Comparison of ENCODE assay signal across 2 cellular contexts in genomic region chr10:133359554-133359971, GRCh38.
TF ChIP-seq lines count a peak whose summit lies in the region.

No MANE protein-coding gene starts in this region.

TF ChIP-seq in HEK293, 187 proteins besides CTCF, POLR2A, EP300 and RAD21 (continued from another document):
- TF ChIP-seq ZBTB49 (tag by site-specific recombination; IDR thresholded peaks at IDR 0.05; ENCODE audit: low read depth) (no peak), ZNF777 (tag by site-specific recombination; IDR thresholded peaks at IDR 0.05; ENCODE audit: borderline replicate concordance) (no peak), TRIM28 (IDR thresholded peaks at IDR 0.05; ENCODE audit: borderline replicate concordance, low read length) (no peak), ZNF677 (tag by site-specific recombination; IDR thresholded peaks at IDR 0.05) (0 out of 2 replicates have a peak, but pooled peaks have one; percentile 54), ZNF184 (tag by site-specific recombination; IDR thresholded peaks at IDR 0.05) (peak; percentile 68; the same call in 1 of the 2 replicates), ZNF266 (tag by site-specific recombination; IDR thresholded peaks at IDR 0.05; ENCODE audit: low read depth) (no peak), ZNF571 (tag by site-specific recombination; IDR thresholded peaks at IDR 0.05) (no peak), REPIN1 (tag by site-specific recombination; IDR thresholded peaks at IDR 0.05; ENCODE audit: low read depth) (no peak), ZNF544 (tag by site-specific recombination; IDR thresholded peaks at IDR 0.05) (peak; percentile 73; the same call in 1 of the 2 replicates)

TF ChIP-seq in HepG2, 621 proteins besides CTCF, POLR2A, EP300 and RAD21 (continued from another document and continues in another):
- peak; percentile 83; the same call in 1 of the 2 replicates for TF ChIP-seq ZNF362 (CRISPR knock-in tag; IDR thresholded peaks at IDR 0.05; ENCODE audit: borderline replicate concordance)
- TF ChIP-seq MLX (CRISPR knock-in tag; IDR thresholded peaks at IDR 0.05), result no peak
- peak; percentile 74; the same call in 1 of the 2 replicates for TF ChIP-seq ZBTB46 (CRISPR knock-in tag; IDR thresholded peaks at IDR 0.05; ENCODE audit: borderline replicate concordance)
- no peak for TF ChIP-seq ZNF547 (CRISPR knock-in tag; IDR thresholded peaks at IDR 0.05)
- TF ChIP-seq ZNF431 (CRISPR knock-in tag; IDR thresholded peaks at IDR 0.05; ENCODE audit: borderline replicate concordance, low read depth), result 0 out of 2 replicates have a peak, but pooled peaks have one; percentile 46
- no peak for TF ChIP-seq HOXA5 (CRISPR knock-in tag; IDR thresholded peaks at IDR 0.05)
- TF ChIP-seq FOXP1 (IDR thresholded peaks at IDR 0.05), result no peak
- TF ChIP-seq FOXP1 (CRISPR knock-in tag; IDR thresholded peaks at IDR 0.05), result peak; percentile 13; the same call in 1 of the 2 replicates
- TF ChIP-seq FLYWCH1 (CRISPR knock-in tag; IDR thresholded peaks at IDR 0.05), result no peak
- no peak for TF ChIP-seq ZNF33A (CRISPR knock-in tag; IDR thresholded peaks at IDR 0.05; ENCODE audit: borderline replicate concordance)
- TF ChIP-seq FOXA3 (CRISPR knock-in tag; IDR thresholded peaks at IDR 0.05), result peak; percentile 31
- TF ChIP-seq ATF3 (CRISPR knock-in tag; IDR thresholded peaks at IDR 0.05), result no peak
- TF ChIP-seq SOX13 (IDR thresholded peaks at IDR 0.05), result 0 out of 2 replicates have a peak, but pooled peaks have one; percentile 12
- TF ChIP-seq SOX13 (CRISPR knock-in tag; conservative IDR thresholded peaks at IDR 0.05 in 1 of 2, IDR thresholded peaks at IDR 0.05 in 1 of 2), result peak in 1 of 2 experiments; percentile 77; a peak in 2 of 4 replicates
- peak; percentile 71 for TF ChIP-seq PPARG (CRISPR knock-in tag; conservative IDR thresholded peaks at IDR 0.05)
- TF ChIP-seq SNRNP70 (IDR thresholded peaks at IDR 0.05; ENCODE audit: low read depth, low read length), result no peak
- no peak for TF ChIP-seq SUZ12 (IDR thresholded peaks at IDR 0.05; ENCODE audit: low read depth, low read length)
- peak; percentile 62; the same call in 1 of the 2 replicates for TF ChIP-seq ZNF280B (CRISPR knock-in tag; IDR thresholded peaks at IDR 0.05; ENCODE audit: borderline replicate concordance)
- no peak for TF ChIP-seq ZBTB8A (CRISPR knock-in tag; IDR thresholded peaks at IDR 0.05; ENCODE audit: borderline replicate concordance, low read depth)
- TF ChIP-seq ZNF441 (CRISPR knock-in tag; IDR thresholded peaks at IDR 0.05; ENCODE audit: borderline replicate concordance), result peak; percentile 85; the same call in 1 of the 2 replicates
- peak; percentile 37; the same call in 1 of the 2 replicates for TF ChIP-seq ZNF430 (CRISPR knock-in tag; IDR thresholded peaks at IDR 0.05)
- TF ChIP-seq TRAFD1 (CRISPR knock-in tag; IDR thresholded peaks at IDR 0.05; ENCODE audit: borderline replicate concordance), result no peak
- TF ChIP-seq MED13 (CRISPR knock-in tag; IDR thresholded peaks at IDR 0.05), result no peak
- no peak for TF ChIP-seq ZBTB2 (CRISPR knock-in tag; IDR thresholded peaks at IDR 0.05; ENCODE audit: low read depth)
- TF ChIP-seq ZNF776 (CRISPR knock-in tag; IDR thresholded peaks at IDR 0.05), result no peak
- TF ChIP-seq ZNF850 (CRISPR knock-in tag; conservative IDR thresholded peaks at IDR 0.05), result no peak
- TF ChIP-seq ZKSCAN1 (IDR thresholded peaks at IDR 0.05; ENCODE audit: low read length), result no peak
- peak; percentile 76 for TF ChIP-seq ZBTB26 (CRISPR knock-in tag; IDR thresholded peaks at IDR 0.05; ENCODE audit: borderline replicate concordance)
- TF ChIP-seq DNMT3B (CRISPR knock-in tag; conservative IDR thresholded peaks at IDR 0.05), result no peak
- TF ChIP-seq ZNF772 (CRISPR knock-in tag; IDR thresholded peaks at IDR 0.05), result no peak
- no peak for TF ChIP-seq KAT7 (CRISPR knock-in tag; IDR thresholded peaks at IDR 0.05; ENCODE audit: borderline replicate concordance)
- no peak for TF ChIP-seq RBAK (CRISPR knock-in tag; IDR thresholded peaks at IDR 0.05)
- no peak for TF ChIP-seq HIVEP1 (CRISPR knock-in tag; IDR thresholded peaks at IDR 0.05)
- peak; percentile 41; the same call in 1 of the 2 replicates for TF ChIP-seq KDM2A (CRISPR knock-in tag; IDR thresholded peaks at IDR 0.05; ENCODE audit: borderline replicate concordance, low read depth)
- no peak for TF ChIP-seq SP140L (CRISPR knock-in tag; IDR thresholded peaks at IDR 0.05; ENCODE audit: borderline replicate concordance)
- TF ChIP-seq ZNF12 (CRISPR knock-in tag; IDR thresholded peaks at IDR 0.05), result no peak
- TF ChIP-seq SNAPC5 (CRISPR knock-in tag; IDR thresholded peaks at IDR 0.05; ENCODE audit: borderline replicate concordance), result no peak
- TF ChIP-seq SPEN (CRISPR knock-in tag; IDR thresholded peaks at IDR 0.05; ENCODE audit: low read depth), result peak; percentile 60; the same call in 1 of the 2 replicates
- TF ChIP-seq ZBTB14 (CRISPR knock-in tag; IDR thresholded peaks at IDR 0.05), result no peak
- TF ChIP-seq GATAD1 (CRISPR knock-in tag; IDR thresholded peaks at IDR 0.05), result no peak; the same call in 1 of the 2 replicates
- TF ChIP-seq ATF6 (CRISPR knock-in tag; conservative IDR thresholded peaks at IDR 0.05), result no peak
- TF ChIP-seq SOX5 (CRISPR knock-in tag; IDR thresholded peaks at IDR 0.05; ENCODE audit: borderline replicate concordance), result peak; percentile 64
- 0 out of 2 replicates have a peak, but pooled peaks have one; percentile 25 for TF ChIP-seq IKZF5 (CRISPR knock-in tag; IDR thresholded peaks at IDR 0.05)
- peak; percentile 4; the same call in 1 of the 2 replicates for TF ChIP-seq ZMYM2 (CRISPR knock-in tag; IDR thresholded peaks at IDR 0.05)
